1 cellular context compared by ENCODE assay signal in genomic region chr4:26717332-26717731, GRCh38.
A peak's percentile ranks its signal among the peaks of the same experiment; 100 is the strongest.
TF ChIP-seq lines count a peak whose summit lies in the region.

No MANE protein-coding gene starts in this region.

TF ChIP-seq in endothelial cell of umbilical vein, 7 proteins besides CTCF, POLR2A, EP300 and RAD21:
- TF ChIP-seq MAX (IDR thresholded peaks at IDR 0.05; ENCODE audit: insufficient read depth, insufficient read length), result no peak
- no peak for TF ChIP-seq POLR2AphosphoS5 (IDR thresholded peaks at IDR 0.05; ENCODE audit: insufficient read depth, low read depth, low read length)
- TF ChIP-seq JUN (IDR thresholded peaks at IDR 0.05; ENCODE audit: borderline replicate concordance, insufficient read depth, insufficient read length, low read depth), result peak; percentile 9
- peak; percentile 51 for TF ChIP-seq FOS (IDR thresholded peaks at IDR 0.05; ENCODE audit: borderline replicate concordance, insufficient read depth, low read length)
